In the genomic region with DNA sequence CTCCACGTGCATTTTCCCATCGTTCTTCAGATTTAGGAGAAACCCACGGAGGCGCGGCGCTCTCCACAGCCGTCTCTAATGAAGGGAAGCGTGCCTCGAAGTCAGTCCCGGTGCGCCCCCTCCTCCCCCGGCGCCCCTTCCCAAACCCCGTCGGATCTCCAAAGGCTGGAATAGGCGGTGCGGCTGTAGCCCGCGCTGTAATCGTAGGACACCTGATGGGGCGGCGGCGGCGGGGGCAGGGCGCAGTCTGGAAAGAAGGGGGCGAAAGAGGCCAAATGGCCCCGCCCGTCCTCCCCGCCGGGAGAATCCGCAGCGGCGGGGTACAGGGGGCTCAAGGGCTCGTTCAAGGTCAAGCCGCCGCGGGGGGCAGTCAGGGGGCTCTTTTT, we compare ENCODE assay signal across 12 cellular contexts. TPM values are rescaled to one million over a fixed set of nuclear protein-coding genes. Genes with fewer than 3 reads are reported as not detected.
DNase-seq lines count a peak whose midpoint lies in the region; ATAC-seq and TF ChIP-seq lines count a peak whose summit lies in the region.
"Had no signal": no experiment of that assay in that cellular context is flagged by ENCODE, and none has a peak within 500 bp of the region (broad histone marks: within the 10 kb centered on the region; RNA-seq: fewer than 3 reads in every experiment).

No MANE protein-coding gene starts in this region.

- ATAC-seq in effector memory CD8-positive, alpha-beta T cell (replicated peaks): no peak
- no peak for ATAC-seq in naive thymus-derived CD4-positive, alpha-beta T cell
- ATAC-seq in HG02885 (IDR thresholded peaks at IDR 0.05; ENCODE audit: poor library complexity, unreplicated experiment): no peak

- CTCF ChIA-PET in naive thymus-derived CD4-positive, alpha-beta T cell (lab: Charles Lee): no interaction called here

- peaks cover 70 to 87% of the 10 kb centered on the region in 2 donors for H3K27me3 Mint-ChIP-seq in effector memory CD8-positive, alpha-beta T cell
- peaks cover 38 to 77% (median 54%) of the 10 kb centered on the region in 5 donors for H3K27me3 Mint-ChIP-seq in naive thymus-derived CD4-positive, alpha-beta T cell

- no peaks in the 10 kb centered on the region for H3K4me1 ChIP-seq in naive thymus-derived CD4-positive, alpha-beta T cell (ENCODE audit: control insufficient read depth in 2 of 2, insufficient read depth in 2 of 2, low read length in 2 of 2)
- peaks cover 0 to 18% (median 10%) of the 10 kb centered on the region in 4 donors for H3K4me1 ChIP-seq in tibial artery

- no peaks in the 10 kb centered on the region for H3K9me3 Mint-ChIP-seq in effector memory CD8-positive, alpha-beta T cell
- peaks cover 0 to 6% (median 0%) of the 10 kb centered on the region in 11 donors for H3K9me3 Mint-ChIP-seq in naive thymus-derived CD4-positive, alpha-beta T cell

- POLR2A ChIA-PET in naive thymus-derived CD4-positive, alpha-beta T cell (lab: Charles Lee): interaction anchor here (0.6 to 2.0 kb wide), 7 partner anchors 25 to 553 kb away, joined by 3 to 11 read pairs (median 3); partner anchors contain the start of gene PCF11

- H3K9me3 ChIP-seq in naive thymus-derived CD4-positive, alpha-beta T cell (ENCODE audit: control insufficient read depth in 2 of 3, low read length in 3 of 3): no peaks in the 10 kb centered on the region
- no peaks in the 10 kb centered on the region for H3K9me3 ChIP-seq in tibial artery

- no peaks in the 10 kb centered on the region for H3K36me3 ChIP-seq in naive thymus-derived CD4-positive, alpha-beta T cell (ENCODE audit: control insufficient read depth in 2 of 3, insufficient read depth in 3 of 3, low read length in 3 of 3)
- no peaks in the 10 kb centered on the region for H3K36me3 ChIP-seq in tibial artery

- H3K27ac ChIP-seq in naive thymus-derived CD4-positive, alpha-beta T cell (ENCODE audit: low read depth, low read length): no peak overlapping the region
- peak overlapping the region; percentile 51 to 68 for H3K27ac ChIP-seq in tibial artery
- H3K27ac ChIP-seq: 22Rv1, PC-9 had no signal

- no peaks in the 10 kb centered on the region for H3K36me3 Mint-ChIP-seq in effector memory CD8-positive, alpha-beta T cell (ENCODE audit: insufficient read depth)
- peaks cover 0 to 4% (median 0%) of the 10 kb centered on the region in 5 donors for H3K36me3 Mint-ChIP-seq in naive thymus-derived CD4-positive, alpha-beta T cell

- intact Hi-C loops in naive thymus-derived CD4-positive, alpha-beta T cell (cut with micrococcal nuclease): loop anchor here in 1 of 2 donors (2.0 kb wide), 3 partner anchors 32 to 554 kb away; partner anchors contain the start of gene CCDC90B
- intact Hi-C loops in tibial artery (cut with DNase I; ENCODE audit: low total_unique reads): no loop called here

- no peak for TF ChIP-seq CTCF in tibial artery (IDR thresholded peaks at IDR 0.05)

- DNase-seq in DMS 273 (lab: John Stamatoyannopoulos, UW; ENCODE audit: unreplicated experiment) (peak; percentile 12), DMS 273 treated with DMSO at 0.1 percent for 48 hours (lab: John Stamatoyannopoulos, UW) (no peak), tibial artery (no peak), H4 (ENCODE audit: low spot score) (no peak), SW 1271 (lab: John Stamatoyannopoulos, UW) (no peak)
- DNase-seq in effector memory CD8-positive, alpha-beta T cell: no peak
- no peak for DNase-seq in naive thymus-derived CD4-positive, alpha-beta T cell
- DNase-seq: EL, PC-9 had no signal

- H3K4me3 ChIP-seq in naive thymus-derived CD4-positive, alpha-beta T cell (ENCODE audit: low read length): no peak overlapping the region
- peak overlapping the region; percentile 59 to 70 for H3K4me3 ChIP-seq in tibial artery
- H3K4me3 ChIP-seq: PC-9 had no signal

- H3K4me1 Mint-ChIP-seq in effector memory CD8-positive, alpha-beta T cell (ENCODE audit: low read depth in 2 of 2): peaks cover 0 to 6% of the 10 kb centered on the region in 2 donors
- peaks cover 8 to 31% (median 24%) of the 10 kb centered on the region in 7 donors for H3K4me1 Mint-ChIP-seq in naive thymus-derived CD4-positive, alpha-beta T cell

- H3K27me3 ChIP-seq in naive thymus-derived CD4-positive, alpha-beta T cell (ENCODE audit: control insufficient read depth in 2 of 2, insufficient read depth in 2 of 2, low read length in 2 of 2): peaks cover 4 to 8% of the 10 kb centered on the region in 2 donors
- peaks cover 0 to 8% of the 10 kb centered on the region in 2 donors for H3K27me3 ChIP-seq in tibial artery

- H3K27ac Mint-ChIP-seq in effector memory CD8-positive, alpha-beta T cell: no peak overlapping the region
- H3K27ac Mint-ChIP-seq in naive thymus-derived CD4-positive, alpha-beta T cell: no peak overlapping the region

- peak overlapping the region; percentile 39 to 43 for H3K4me3 Mint-ChIP-seq in effector memory CD8-positive, alpha-beta T cell
- H3K4me3 Mint-ChIP-seq in naive thymus-derived CD4-positive, alpha-beta T cell: peak overlapping the region in 9 of 10 donors; percentile 35 to 80 (median 60)

RNA-seq across cellular contexts. Expression of gene FAM181B, which starts 1.3 kb away (rescaled TPM):
- total RNA-seq in naive thymus-derived CD4-positive, alpha-beta T cell: under 1 TPM in 4 of 5 experiments, not detected in 1; 0.10 to 0.97 (median 0.40) TPM
- under 1 TPM in 1 of 2 donors, not detected in 1; 0.19 TPM for polyA plus RNA-seq in naive thymus-derived CD4-positive, alpha-beta T cell
- not detected in 2 replicates for total RNA-seq in H4 (2014; rRNA removed; shearing (Covaris generic))
- total RNA-seq: endothelial cell of umbilical vein, PC-9 had no signal
- polyA plus RNA-seq: endothelial cell of umbilical vein had no signal
